In the genomic region with DNA sequence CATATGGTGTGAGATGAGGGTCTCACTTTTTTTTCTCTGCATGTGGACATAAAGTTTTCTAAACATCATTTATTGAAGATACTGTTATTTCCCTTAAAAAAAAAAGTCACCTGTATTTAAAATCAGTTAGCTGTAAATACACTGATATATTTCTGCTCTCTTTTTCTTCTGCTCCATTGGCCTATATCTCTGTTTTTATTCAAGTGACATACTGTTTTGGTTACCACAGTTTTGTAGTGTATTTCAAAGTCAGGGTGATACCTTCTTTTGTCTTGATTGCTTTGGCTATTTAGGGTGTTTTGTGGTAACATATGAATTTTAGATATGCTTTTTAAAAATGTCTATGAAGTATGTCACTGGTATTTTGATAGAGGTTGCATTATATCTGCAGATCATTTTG, we compare ENCODE assay signal across 25 cellular contexts. TPM values are rescaled to one million over a fixed set of nuclear protein-coding genes. Genes with fewer than 3 reads are reported as not detected.
DNase-seq lines count a peak whose midpoint lies in the region; ATAC-seq, FAIRE-seq and TF ChIP-seq lines count a peak whose summit lies in the region.
"Had no signal": no experiment of that assay in that cellular context is flagged by ENCODE, and none has a peak within 500 bp of the region (broad histone marks: within the 10 kb centered on the region; RNA-seq: fewer than 3 reads in every experiment).

No MANE protein-coding gene starts in this region.

- H3K4me2 ChIP-seq in mammary epithelial cell (ENCODE audit: insufficient read depth, low read depth, low read length) (no peak overlapping the region), astrocyte (ENCODE audit: low read length) (no peak overlapping the region), K562 (ENCODE audit: insufficient read depth, low read length) (no peak overlapping the region)
- H3K4me2 ChIP-seq: A549; BLaER1 treated with 17β-estradiol and CSF1 and Interleukin-3, amounts not matched to agents 10 nM and 100 nM had no signal

- CTCF ChIA-PET in mammary epithelial cell (lab: Charles Lee; ENCODE audit: low non-redundant PET) (no interaction called here), K562 (lab: Yijun Ruan, JAX; ENCODE audit: low intra/inter-chr PET ratio) (no interaction called here)

- no peaks in the 10 kb centered on the region for H3K9me1 ChIP-seq in K562 (ENCODE audit: control insufficient read depth, insufficient read depth, low read length)

- TF ChIP-seq POLR2A in breast epithelium (IDR thresholded peaks at IDR 0.05) (no peak), K562 (conservative IDR thresholded peaks at IDR 0.05) (no peak)

- H3K27me3 Mint-ChIP-seq in astrocyte (ENCODE audit: low read depth, unreplicated experiment): no peaks in the 10 kb centered on the region
- H3K27me3 Mint-ChIP-seq: B cell had no signal

- POLR2A ChIA-PET in K562 (lab: Yijun Ruan, JAX): interaction anchor here (1.1 kb wide), 1 partner anchor 11 kb away, joined by 3 read pairs; no protein-coding TSS in a partner anchor

- H3K36me3 Mint-ChIP-seq in astrocyte (ENCODE audit: low read depth, unreplicated experiment): peaks cover 8% of the 10 kb centered on the region
- H3K36me3 Mint-ChIP-seq: CD8-positive, alpha-beta T cell had no signal

- H3K4me3 ChIP-seq in mammary epithelial cell (replicated peaks in 1 of 3; ENCODE audit: insufficient read depth in 1 of 3, low read depth in 2 of 3, low read length in 3 of 3) (no peak overlapping the region), breast epithelium (no peak overlapping the region), astrocyte (ENCODE audit: insufficient read depth, low read depth, low read length) (no peak overlapping the region), K562 (no peak overlapping the region), SJCRH30 (no peak overlapping the region)
- H3K4me3 ChIP-seq: A549; BLaER1 treated with 17β-estradiol and CSF1 and Interleukin-3, amounts not matched to agents 10 nM and 100 nM had no signal

- H3K4me3 Mint-ChIP-seq in astrocyte (ENCODE audit: unreplicated experiment): no peak overlapping the region
- H3K4me3 Mint-ChIP-seq: B cell; CD4-positive, alpha-beta T cell; CD8-positive, alpha-beta T cell had no signal

- H3K9me3 ChIP-seq in mammary epithelial cell (replicated peaks; ENCODE audit: insufficient read depth, low read length): peaks cover 8% of the 10 kb centered on the region
- no peaks in the 10 kb centered on the region for H3K9me3 ChIP-seq in breast epithelium
- no peaks in the 10 kb centered on the region for H3K9me3 ChIP-seq in astrocyte (ENCODE audit: insufficient read depth, low read depth, low read length)
- peaks cover 8% of the 10 kb centered on the region for H3K9me3 ChIP-seq in K562 (replicated peaks; ENCODE audit: control insufficient read depth, insufficient read depth, low read depth, low read length)
- H3K9me3 ChIP-seq in SJCRH30 (replicated peaks): no peaks in the 10 kb centered on the region

- TF ChIP-seq EP300 in K562 (IDR thresholded peaks at IDR 0.05; ENCODE audit: low read length): no peak

- BruUV-seq in mammary epithelial cell (replicated peaks; lab: Mats Ljungman, UMichigan) (TSS peak; percentile 10), K562 (replicated peaks; lab: Mats Ljungman, UMichigan) (no TSS peak)

- H3K27me3 ChIP-seq in mammary epithelial cell (ENCODE audit: insufficient read depth, low read length) (no peaks in the 10 kb centered on the region), breast epithelium (no peaks in the 10 kb centered on the region), astrocyte (ENCODE audit: insufficient read depth, low read length) (no peaks in the 10 kb centered on the region), K562 (ENCODE audit: control insufficient read depth in 2 of 2, insufficient read depth in 2 of 2, low read length in 2 of 2) (no peaks in the 10 kb centered on the region), SJCRH30 (no peaks in the 10 kb centered on the region)
- H3K27me3 ChIP-seq: BLaER1 treated with 17β-estradiol and CSF1 and Interleukin-3, amounts not matched to agents 10 nM and 100 nM had no signal

- DNase-seq in mammary epithelial cell (no peak), breast epithelium (ENCODE audit: low spot score in 2 of 2) (no peak), astrocyte (ENCODE audit: low read depth) (no peak), K562 (ENCODE audit: extremely low read depth in 1 of 4, low spot score in 3 of 4) (no peak), SJCRH30 (no peak)
- DNase-seq: AML-193; Caco-2; Calu3; CD4-positive, alpha-beta T cell; CD8-positive, alpha-beta T cell; DMS 273 treated with DMSO at 0.1 percent for 48 hours; DMS153; DMS53; DMS79; DND-41; EL; GDM1 had no signal

- no peak for TF ChIP-seq RAD21 in K562 (CRISPR knock-in tag; conservative IDR thresholded peaks at IDR 0.05 in 1 of 2, IDR thresholded peaks at IDR 0.05 in 1 of 2)

- H3K27ac ChIP-seq in mammary epithelial cell (ENCODE audit: insufficient read depth, low read depth, low read length) (no peak overlapping the region), breast epithelium (no peak overlapping the region), astrocyte (ENCODE audit: low read depth, low read length) (no peak overlapping the region), K562 (ENCODE audit: extremely low read depth, low read depth, low read length) (no peak overlapping the region), SJCRH30 (no peak overlapping the region)
- H3K27ac ChIP-seq: 22Rv1; A549; BLaER1 treated with 17β-estradiol and CSF1 and Interleukin-3, amounts not matched to agents 10 nM and 100 nM; C4-2B had no signal

- dilution Hi-C loops in mammary epithelial cell (cut with HindIII; ENCODE audit: low sequenced_read_pairs): no loop called here

- TF ChIP-seq CTCF in mammary epithelial cell (conservative IDR thresholded peaks at IDR 0.05 in 1 of 2, IDR thresholded peaks at IDR 0.05 in 1 of 2; ENCODE audit: extremely low read depth in 1 of 2, insufficient read depth in 1 of 2, low read depth in 1 of 2, low read length in 2 of 2) (no peak), breast epithelium (IDR thresholded peaks at IDR 0.05) (no peak), astrocyte (IDR thresholded peaks at IDR 0.05; ENCODE audit: insufficient read depth, low read depth, low read length) (no peak), K562 (IDR thresholded peaks at IDR 0.05 in 2 of 3, conservative IDR thresholded peaks at IDR 0.05 in 1 of 3; ENCODE audit: insufficient read depth in 2 of 3, low read depth in 1 of 3, low read length in 3 of 3) (no peak)

- intact Hi-C loops in mammary epithelial cell (cut with micrococcal nuclease) (no loop called here), breast epithelium (cut with DNase I; ENCODE audit: low total_unique reads) (no loop called here), K562 (cut with micrococcal nuclease) (no loop called here)

- in situ Hi-C loops in mammary epithelial cell (cut with MboI; ENCODE audit: low sequenced_read_pairs in 2 of 2) (no loop called here), K562 (cut with MboI) (no loop called here)

- peak; percentile 26 for FAIRE-seq in astrocyte (lab: Jason Lieb, UNC)
- no peak for FAIRE-seq in K562 (lab: Jason Lieb, UNC)
- FAIRE-seq: A549, GM12891, GM19239 had no signal

- H3K4me1 Mint-ChIP-seq in astrocyte (ENCODE audit: low read depth, unreplicated experiment): peaks cover 10% of the 10 kb centered on the region
- H3K4me1 Mint-ChIP-seq: B cell had no signal

- H3K9ac ChIP-seq in mammary epithelial cell (ENCODE audit: insufficient read depth, low read length) (no peak overlapping the region), astrocyte (ENCODE audit: low read length) (no peak overlapping the region), K562 (ENCODE audit: insufficient read depth in 1 of 2, low read depth in 2 of 2, low read length in 2 of 2) (no peak overlapping the region)
- H3K9ac ChIP-seq: BLaER1 treated with 17β-estradiol and CSF1 and Interleukin-3, amounts not matched to agents 10 nM and 100 nM had no signal

- H3K79me2 ChIP-seq in mammary epithelial cell (ENCODE audit: insufficient read depth, low read length) (no peaks in the 10 kb centered on the region), astrocyte (ENCODE audit: insufficient read depth, low read length) (no peaks in the 10 kb centered on the region), K562 (ENCODE audit: control insufficient read depth, insufficient read depth, low read length) (no peaks in the 10 kb centered on the region)

- ATAC-seq in K562 (no peak), HG03025 (IDR thresholded peaks at IDR 0.05; ENCODE audit: low FRiP score, unreplicated experiment) (no peak)
- ATAC-seq: A549; CD8-positive, alpha-beta T cell had no signal

- H4K20me1 ChIP-seq in mammary epithelial cell (ENCODE audit: insufficient read depth, low read length) (no peaks in the 10 kb centered on the region), astrocyte (ENCODE audit: insufficient read depth, low read length) (no peaks in the 10 kb centered on the region), K562 (replicated peaks; ENCODE audit: control insufficient read depth, insufficient read depth, low read length) (no peaks in the 10 kb centered on the region)
- H4K20me1 ChIP-seq: BLaER1 treated with 17β-estradiol and CSF1 and Interleukin-3, amounts not matched to agents 10 nM and 100 nM had no signal

- H3K4me1 ChIP-seq in mammary epithelial cell (ENCODE audit: insufficient read depth, low read length) (no peaks in the 10 kb centered on the region), breast epithelium (no peaks in the 10 kb centered on the region), astrocyte (ENCODE audit: insufficient read depth, low read length) (no peaks in the 10 kb centered on the region), K562 (replicated peaks in 1 of 2; ENCODE audit: control insufficient read depth in 2 of 2, insufficient read depth in 2 of 2, low read length in 2 of 2) (peaks cover 0 to 17% of the 10 kb centered on the region in 2 experiments; a peak in 2 of 5 replicates), SJCRH30 (no peaks in the 10 kb centered on the region)
- H3K4me1 ChIP-seq: A549; BLaER1 treated with 17β-estradiol and CSF1 and Interleukin-3, amounts not matched to agents 10 nM and 100 nM; Caco-2 had no signal

- H2AFZ ChIP-seq in mammary epithelial cell (ENCODE audit: low read depth, low read length) (no peak overlapping the region), astrocyte (ENCODE audit: low read depth, low read length) (no peak overlapping the region), K562 (ENCODE audit: low read depth, low read length) (no peak overlapping the region)

- no peak overlapping the region for H3K27ac Mint-ChIP-seq in astrocyte (ENCODE audit: unreplicated experiment)
- H3K27ac Mint-ChIP-seq: B cell; CD4-positive, alpha-beta T cell; CD8-positive, alpha-beta T cell had no signal

- peaks cover 8% of the 10 kb centered on the region for H3K9me3 Mint-ChIP-seq in astrocyte (ENCODE audit: unreplicated experiment)

- H3K36me3 ChIP-seq in mammary epithelial cell (ENCODE audit: insufficient read depth, low read length) (no peaks in the 10 kb centered on the region), breast epithelium (no peaks in the 10 kb centered on the region), astrocyte (ENCODE audit: insufficient read depth, low read length) (no peaks in the 10 kb centered on the region), K562 (ENCODE audit: control insufficient read depth, insufficient read depth, low read length) (no peaks in the 10 kb centered on the region), SJCRH30 (peaks cover 5% of the 10 kb centered on the region; the same call in 1 of the 2 replicates)

RNA-seq across cellular contexts. Expression of a gene that starts 15.8 kb away (rescaled TPM):
- 10 to 100 TPM; 12.8 to 14.2 TPM for total RNA-seq in mammary epithelial cell
- 4.9 TPM for polyA plus RNA-seq in mammary epithelial cell
- polyA minus RNA-seq in mammary epithelial cell: 29.5 TPM
- total RNA-seq in breast epithelium: 10 to 100 TPM; 11.1 to 28.1 (median 11.8) TPM
- total RNA-seq in astrocyte: 22.7 and 29.4 TPM in 2 replicates
- 60.9 and 66.3 TPM in 2 replicates for total RNA-seq in K562 (2011; cell fraction: chromatin; rRNA removed; ENCODE audit: low replicate concordance)
- total RNA-seq in K562 (2011; cell fraction: nucleolus; rRNA removed): 75.5 and 107 TPM in 2 replicates
- 67.8 and 79.6 TPM in 2 replicates for total RNA-seq in K562 (2011; cell fraction: nucleoplasm; rRNA removed)
- 7.6 and 12.0 TPM in 2 replicates for total RNA-seq in K562 (2014; rRNA removed)
- total RNA-seq in K562 (2014; rRNA removed; fragmentation: Illumina TruSeq; extraction: Trizol): 22.0 and 22.8 TPM in 2 replicates
- 17.6 and 19.2 TPM in 2 replicates for total RNA-seq in K562 (2015; rRNA removed; fragmentation: Illumina TruSeq; extraction: Trizol)
- total RNA-seq in K562 (2021): 13.5 and 16.2 TPM in 2 replicates
- polyA plus RNA-seq in K562 (2011; rRNA removed): 24.8 and 33.4 TPM in 2 replicates
- polyA plus RNA-seq in K562 (2011; cell fraction: cytosol; rRNA removed): 4.2 and 9.4 TPM in 2 replicates
- polyA plus RNA-seq in K562 (2011; cell fraction: nucleus; rRNA removed): 27.2 and 28.4 TPM in 2 replicates
- 8.6 and 18.4 TPM in 2 replicates for polyA plus RNA-seq in K562 (2012)
- 16.5 and 20.4 TPM in 2 replicates for polyA plus RNA-seq in K562 (2014; fragmentation: Illumina TruSeq; extraction: Trizol)
- polyA plus RNA-seq in K562 (2014; fragmentation: Nextera tagmentation; extraction: Ambion mirVana): 1 to 10 TPM; 3.3 to 5.0 TPM
- 11.9 and 12.9 TPM in 2 replicates for polyA plus RNA-seq in K562 (2014; rRNA removed)
- polyA minus RNA-seq in K562 (2011; rRNA and poly(A)+ RNA removed): 31.1 and 48.6 TPM in 2 replicates
- 25.1 and 38.4 TPM in 2 replicates for polyA minus RNA-seq in K562 (2011; cell fraction: cytosol; rRNA and poly(A)+ RNA removed)
- polyA minus RNA-seq in K562 (2011; cell fraction: nucleus; rRNA and poly(A)+ RNA removed): 83.9 and 215 TPM in 2 replicates
- 21.1 and 26.0 TPM in 2 replicates for total RNA-seq in SJCRH30 (2014; rRNA removed; shearing (Covaris generic))

RNA-seq across cellular contexts. Expression of a gene that starts 44.1 kb away (rescaled TPM):
- total RNA-seq in mammary epithelial cell (10 to 100 TPM in 1 of 2 donors, 1 to 10 TPM in 1; 8.9 to 15.7 TPM), breast epithelium (10 to 100 TPM in 2 of 3 donors, 1 to 10 TPM in 1; 5.8 to 15.2 (median 11.1) TPM), astrocyte (17.6 and 22.6 TPM in 2 replicates), K562 (2014; rRNA removed) (16.2 and 21.4 TPM in 2 replicates), K562 (2014; rRNA removed; fragmentation: Illumina TruSeq; extraction: Trizol) (32.5 and 37.2 TPM in 2 replicates), K562 (2015; rRNA removed; fragmentation: Illumina TruSeq; extraction: Trizol) (31.6 and 33.8 TPM in 2 replicates), K562 (2021) (22.1 and 23.5 TPM in 2 replicates)
- polyA plus RNA-seq in mammary epithelial cell (4.5 TPM), K562 (2011; rRNA removed) (40.8 and 49.4 TPM in 2 replicates), K562 (2014; fragmentation: Illumina TruSeq; extraction: Trizol) (25.9 and 28.9 TPM in 2 replicates), K562 (2014; fragmentation: Nextera tagmentation; extraction: Ambion mirVana) (10 to 100 TPM; 25.2 to 29.1 TPM), K562 (2014; rRNA removed) (22.6 and 24.8 TPM in 2 replicates)
- polyA minus RNA-seq in mammary epithelial cell: 7.5 TPM
- 26.6 and 60.5 TPM in 2 replicates for total RNA-seq in K562 (2011; cell fraction: chromatin; rRNA removed; ENCODE audit: low replicate concordance)
- total RNA-seq in K562 (2011; cell fraction: nucleolus; rRNA removed): 19.8 and 24.5 TPM in 2 replicates
- total RNA-seq in K562 (2011; cell fraction: nucleoplasm; rRNA removed): 44.8 and 76.0 TPM in 2 replicates
- 19.0 and 33.4 TPM in 2 replicates for polyA plus RNA-seq in K562 (2011; cell fraction: cytosol; rRNA removed)
- 16.6 and 23.3 TPM in 2 replicates for polyA plus RNA-seq in K562 (2011; cell fraction: nucleus; rRNA removed)
- 15.6 and 22.4 TPM in 2 replicates for polyA plus RNA-seq in K562 (2012)
- polyA minus RNA-seq in K562 (2011; rRNA and poly(A)+ RNA removed): 39.0 and 53.1 TPM in 2 replicates
- 14.0 and 22.3 TPM in 2 replicates for polyA minus RNA-seq in K562 (2011; cell fraction: cytosol; rRNA and poly(A)+ RNA removed)
- 17.0 and 31.5 TPM in 2 replicates for polyA minus RNA-seq in K562 (2011; cell fraction: nucleus; rRNA and poly(A)+ RNA removed)
- 25.7 and 30.9 TPM in 2 replicates for total RNA-seq in SJCRH30 (2014; rRNA removed; shearing (Covaris generic))
